In genomic region chr17:41962111-41962510, GRCh38 we compare ENCODE assay signal across 16 cellular contexts. TPM values are rescaled to one million over a fixed set of nuclear protein-coding genes. Genes with fewer than 3 reads are reported as not detected.
DNase-seq lines count a peak whose midpoint lies in the region; ATAC-seq, FAIRE-seq and TF ChIP-seq lines count a peak whose summit lies in the region.
"Had no signal": no experiment of that assay in that cellular context is flagged by ENCODE, and none has a peak within 500 bp of the region (broad histone marks: within the 10 kb centered on the region; RNA-seq: fewer than 3 reads in every experiment).

No MANE protein-coding gene starts in this region.

- no peak overlapping the region for H2BK5ac ChIP-seq in IMR-90 (ENCODE audit: low read depth, low read length, poor library complexity, severe bottlenecking)

- peaks cover 0 to 9% of the 10 kb centered on the region in 2 experiments; a peak in 2 of 4 replicates for H3K79me1 ChIP-seq in IMR-90 (ENCODE audit: low read depth in 1 of 2, low read length in 2 of 2)

- no peak overlapping the region for H2BK20ac ChIP-seq in IMR-90 (ENCODE audit: low read depth, low read length)

- H3K27me3 ChIP-seq in IMR-90 (ENCODE audit: control insufficient read depth, insufficient read depth, low read length): no peaks in the 10 kb centered on the region
- H3K27me3 ChIP-seq in pancreas: no peaks in the 10 kb centered on the region
- no peaks in the 10 kb centered on the region for H3K27me3 ChIP-seq in heart left ventricle
- H3K27me3 ChIP-seq: BE2C had no signal

- H3K9me3 ChIP-seq in IMR-90 (ENCODE audit: control insufficient read depth, insufficient read depth, low read length) (no peaks in the 10 kb centered on the region), OCI-LY7 (ENCODE audit: low read length) (no peaks in the 10 kb centered on the region), pancreas (no peaks in the 10 kb centered on the region), heart left ventricle (no peaks in the 10 kb centered on the region)
- H3K9me3 ChIP-seq: BE2C had no signal

- H4K8ac ChIP-seq in IMR-90 (ENCODE audit: low read depth in 2 of 2, low read length in 2 of 2): no peak overlapping the region

- WGBS in IMR-90 (ENCODE audit: extremely low coverage in 2 of 2, insufficient read length in 1 of 2), 2 experiments: no CpG with 5 or more reads among the region's 5 CpGs
- 29 to 34% methylated on average over 5 of the region's 5 CpGs for WGBS in pancreas, 2 donors
- 87 to 93% (median 89%) methylated on average over 3 to 5 of the region's 5 CpGs for WGBS in heart left ventricle, 4 donors

- TF ChIP-seq POLR2A in IMR-90 (IDR thresholded peaks at IDR 0.05; ENCODE audit: low read depth, low read length): no peak
- TF ChIP-seq POLR2A in heart left ventricle (IDR thresholded peaks at IDR 0.05): no peak

- H2AK5ac ChIP-seq in IMR-90 (ENCODE audit: low read depth, low read length): no peak overlapping the region

- in situ Hi-C loops in IMR-90 (cut with MboI; ENCODE audit: low sequenced_read_pairs): loop anchor here (10.0 kb wide), 1 partner anchor 227 kb away; the partner anchor contains the start of gene HAP1

- no peak overlapping the region for H4K91ac ChIP-seq in IMR-90 (ENCODE audit: insufficient read depth, low read depth, low read length)

- intact Hi-C loops in IMR-90 (cut with micrococcal nuclease): loop anchor here (2.0 to 5.0 kb wide), 2 partner anchors 139 to 565 kb away; no protein-coding TSS in a partner anchor
- intact Hi-C loops in OCI-LY7 (cut with micrococcal nuclease; ENCODE audit: unreplicated experiment): loop anchor here (2.0 to 5.0 kb wide), 2 partner anchors 45 to 139 kb away; partner anchors contain the start of gene ACLY
- intact Hi-C loops in pancreas (cut with DNase I): loop anchor here in 2 of 3 donors (5.0 to 10.0 kb wide), 2 partner anchors 150 to 153 kb away; partner anchors contain the start of gene DHX58 (in 2 of the 2)
- intact Hi-C loops in heart left ventricle (cut with DNase I): loop anchor here in 7 of 10 donors (2.0 to 10.0 kb wide), 6 partner anchors 63 to 155 kb away; no protein-coding TSS in a partner anchor

- no peak overlapping the region for H4K5ac ChIP-seq in IMR-90 (ENCODE audit: low read depth, low read length)

- no peak overlapping the region for H3K18ac ChIP-seq in IMR-90 (ENCODE audit: low read depth, low read length)

- no peak overlapping the region for H2BK120ac ChIP-seq in IMR-90 (ENCODE audit: low read depth, low read length)

- H3K79me2 ChIP-seq in OCI-LY7 (ENCODE audit: insufficient read depth, low read depth, low read length): no peaks in the 10 kb centered on the region; the same call in 1 of the 2 replicates

- DNase-seq in NCI-H2107 treated with DMSO at 0.1 percent for 48 hours (lab: John Stamatoyannopoulos, UW; ENCODE audit: unreplicated experiment) (peak; percentile 48), NCI-H2107 (lab: John Stamatoyannopoulos, UW) (no peak), IMR-90 (no peak), OCI-LY7 (ENCODE audit: low spot score) (peak; percentile 64), pancreas (peak; percentile 75 to 94 (median 90)), GM10266 (ENCODE audit: extremely low spot score) (no peak), omental fat pad (ENCODE audit: low spot score) (no peak), heart left ventricle (no peak)
- DNase-seq: 8988T; BE2C; CD8-positive, alpha-beta T cell; DMS153; EL; NCI-H1048 had no signal

- H2AFZ ChIP-seq in IMR-90 (replicated peaks; ENCODE audit: low read length, poor library complexity) (no peak overlapping the region), OCI-LY7 (ENCODE audit: low read length) (no peak overlapping the region)

- H3K4me2 ChIP-seq in IMR-90 (ENCODE audit: low read depth, low read length) (no peak overlapping the region), OCI-LY7 (ENCODE audit: low read length) (peak overlapping the region; percentile 9)

- POLR2A ChIA-PET in IMR-90 (lab: Charles Lee; ENCODE audit: unreplicated experiment) (no interaction called here), OCI-LY7 (lab: Charles Lee) (interaction anchor here (0.6 to 0.9 kb wide), 2 partner anchors 150 to 1550 kb away, joined by 3 read pairs; partner anchors contain the start of gene DHX58)

- no peak for FAIRE-seq in pancreas (lab: Jason Lieb, UNC)
- FAIRE-seq: H54, K562 had no signal

- dilution Hi-C loops in IMR-90 (cut with HindIII; ENCODE audit: low sequenced_read_pairs, unreplicated experiment): no loop called here

- CTCF ChIA-PET in IMR-90 (lab: Yijun Ruan, JAX) (interaction anchor here (0.8 to 1.6 kb wide), 2 partner anchors 58 to 152 kb away, joined by 3 to 5 read pairs; partner anchors contain the start of gene NKIRAS2), OCI-LY7 (lab: Charles Lee; ENCODE audit: unreplicated experiment) (interaction anchor here (0.9 to 1.4 kb wide), 3 partner anchors 32 to 154 kb away, joined by 4 to 9 read pairs (median 4); partner anchors contain the start of genes NKIRAS2 and ODAD4)

- H3K4me3 ChIP-seq in IMR-90 (ENCODE audit: insufficient read depth, low read depth, low read length) (no peak overlapping the region), OCI-LY7 (ENCODE audit: low read depth, low read length, poor library complexity, severe bottlenecking) (no peak overlapping the region), pancreas (no peak overlapping the region), heart left ventricle (no peak overlapping the region)
- H3K4me3 ChIP-seq: K562 had no signal

- H3K36me3 ChIP-seq in IMR-90 (ENCODE audit: control insufficient read depth, insufficient read depth, low read length) (no peaks in the 10 kb centered on the region), OCI-LY7 (ENCODE audit: insufficient read depth, low read length) (no peaks in the 10 kb centered on the region), pancreas (no peaks in the 10 kb centered on the region), heart left ventricle (no peaks in the 10 kb centered on the region)
- H3K36me3 ChIP-seq: BE2C had no signal

- H2BK15ac ChIP-seq in IMR-90 (ENCODE audit: low read depth, low read length): no peak overlapping the region

- no peak overlapping the region for H3K9ac ChIP-seq in IMR-90 (ENCODE audit: low read depth, low read length)

- H2AK9ac ChIP-seq in IMR-90 (replicated peaks; ENCODE audit: low read depth, low read length, poor library complexity): peak overlapping the region; percentile 13

- BruUV-seq in IMR-90 (replicated peaks; lab: Mats Ljungman, UMichigan): no TSS peak
- BruUV-seq in OCI-LY7 (replicated peaks; lab: Mats Ljungman, UMichigan): no TSS peak

- H3K9me1 ChIP-seq in IMR-90 (ENCODE audit: insufficient read depth, low read length): 0 out of 2 replicates have a peak, but pooled peaks cover 5% of the 10 kb centered on the region

- TF ChIP-seq CTCF in IMR-90 (conservative IDR thresholded peaks at IDR 0.05; ENCODE audit: low read depth, low read length): no peak
- TF ChIP-seq CTCF in OCI-LY7 (conservative IDR thresholded peaks at IDR 0.05; ENCODE audit: low read length): no peak
- no peak for TF ChIP-seq CTCF in pancreas (IDR thresholded peaks at IDR 0.05)
- no peak for TF ChIP-seq CTCF in GM10266 (IDR thresholded peaks at IDR 0.05; ENCODE audit: control insufficient read depth, insufficient read depth, low read depth, missing control alignments)
- no peak for TF ChIP-seq CTCF in omental fat pad (IDR thresholded peaks at IDR 0.05)
- TF ChIP-seq CTCF in heart left ventricle (IDR thresholded peaks at IDR 0.05): no peak

- no peaks in the 10 kb centered on the region for H4K20me1 ChIP-seq in IMR-90 (ENCODE audit: insufficient read depth, low read length)
- H4K20me1 ChIP-seq in OCI-LY7 (ENCODE audit: insufficient read depth, low read length): no peaks in the 10 kb centered on the region

- no peaks in the 10 kb centered on the region for H3K9me2 ChIP-seq in OCI-LY7 (ENCODE audit: insufficient read depth, low read length)

- no peak overlapping the region for H3K14ac ChIP-seq in IMR-90 (replicated peaks; ENCODE audit: low read depth, low read length)

- TF ChIP-seq RAD21 in IMR-90 (IDR thresholded peaks at IDR 0.05; ENCODE audit: low read length): no peak

- no peak overlapping the region for H3K4ac ChIP-seq in IMR-90 (ENCODE audit: low read depth, low read length)

- H3K4me1 ChIP-seq in IMR-90 (ENCODE audit: control insufficient read depth, insufficient read depth, low read length): peaks cover 18% of the 10 kb centered on the region
- H3K4me1 ChIP-seq in OCI-LY7 (ENCODE audit: insufficient read depth, low read length, poor library complexity, severe bottlenecking): peaks cover 27% of the 10 kb centered on the region
- peaks cover 17 to 46% (median 28%) of the 10 kb centered on the region in 3 donors for H3K4me1 ChIP-seq in pancreas
- peaks cover 0 to 20% (median 16%) of the 10 kb centered on the region in 12 donors for H3K4me1 ChIP-seq in heart left ventricle

- H3K27ac ChIP-seq in IMR-90 (ENCODE audit: insufficient read depth, low read length) (no peak overlapping the region), OCI-LY7 (ENCODE audit: low read depth, low read length, poor library complexity, severe bottlenecking) (no peak overlapping the region), pancreas (peak overlapping the region in 3 of 4 donors; percentile 30 to 79 (median 44)), heart left ventricle (no peak overlapping the region)

- no peak overlapping the region for H3K56ac ChIP-seq in IMR-90 (ENCODE audit: extremely low read depth, insufficient read depth, low read length)

- no peak overlapping the region for H3K23ac ChIP-seq in IMR-90 (ENCODE audit: low read depth, low read length)

- no peak for ATAC-seq in IMR-90 (ENCODE audit: low read depth)
- peak; percentile 53 to 65 (median 58) for ATAC-seq in pancreas
- no peak for ATAC-seq in omental fat pad (ENCODE audit: low FRiP score)
- no peak for ATAC-seq in heart left ventricle
- ATAC-seq: CD8-positive, alpha-beta T cell; K562 had no signal

RNA-seq across cellular contexts. Expression of gene CNP, which starts 4.5 kb away (rescaled TPM):
- total RNA-seq in IMR-90 (2012; rRNA removed) (45.5 and 50.3 TPM in 2 replicates), OCI-LY7 (2022) (43.9 and 50.6 TPM in 2 replicates), pancreas (10 to 100 TPM; 26.3 to 45.8 (median 32.1) TPM), omental fat pad (10 to 100 TPM; 42.2 to 62.9 (median 49.8) TPM), heart left ventricle (10 to 100 TPM; 23.3 to 49.1 (median 27.5) TPM)
- polyA plus RNA-seq in IMR-90 (2012; rRNA removed) (46.4 and 56.5 TPM in 2 replicates), pancreas (10 to 100 TPM; 26.4 to 34.4 TPM), heart left ventricle (10 to 100 TPM; 19.3 to 31.6 TPM)
- polyA plus RNA-seq in IMR-90 (2012; cell fraction: cytosol; rRNA removed): 41.3 and 45.2 TPM in 2 replicates
- 22.1 and 29.8 TPM in 2 replicates for polyA plus RNA-seq in IMR-90 (2012; cell fraction: nucleus; rRNA removed; ENCODE audit: low replicate concordance)
- total RNA-seq in OCI-LY7 (2014; rRNA removed; shearing (Covaris generic)): 33.8 and 34.1 TPM in 2 replicates

RNA-seq across cellular contexts. Expression of gene ODAD4, which starts 31.7 kb away (rescaled TPM):
- total RNA-seq in IMR-90 (2012; rRNA removed): 0.54 and 0.56 TPM in 2 replicates
- 0.37 and 0.38 TPM in 2 replicates for polyA plus RNA-seq in IMR-90 (2012; rRNA removed)
- 0.13 and 0.24 TPM in 2 replicates for polyA plus RNA-seq in IMR-90 (2012; cell fraction: cytosol; rRNA removed)
- polyA plus RNA-seq in IMR-90 (2012; cell fraction: nucleus; rRNA removed; ENCODE audit: low replicate concordance): 0.51 and 0.54 TPM in 2 replicates
- 1.1 and 3.2 TPM in 2 replicates for total RNA-seq in OCI-LY7 (2014; rRNA removed; shearing (Covaris generic))
- 1.3 TPM in 2 replicates for total RNA-seq in OCI-LY7 (2022)
- under 1 TPM; 0.20 to 0.98 (median 0.57) TPM for total RNA-seq in pancreas
- 1 to 10 TPM; 1.2 to 4.1 TPM for polyA plus RNA-seq in pancreas
- under 1 TPM; 0.19 to 0.96 (median 0.49) TPM for total RNA-seq in omental fat pad
- under 1 TPM in 8 of 9 donors, not detected in 1; 0.38 to 0.96 (median 0.73) TPM for total RNA-seq in heart left ventricle
- 1 to 10 TPM in 1 of 2 donors, under 1 TPM in 1; 0.69 to 1.2 TPM for polyA plus RNA-seq in heart left ventricle

RNA-seq across cellular contexts. Expression of gene ACLY, which starts 43.4 kb away (rescaled TPM):
- 228 and 230 TPM in 2 replicates for total RNA-seq in IMR-90 (2012; rRNA removed)
- polyA plus RNA-seq in IMR-90 (2012; rRNA removed): 167 and 170 TPM in 2 replicates
- 108 and 143 TPM in 2 replicates for polyA plus RNA-seq in IMR-90 (2012; cell fraction: cytosol; rRNA removed)
- 153 and 170 TPM in 2 replicates for polyA plus RNA-seq in IMR-90 (2012; cell fraction: nucleus; rRNA removed; ENCODE audit: low replicate concordance)
- 102 and 105 TPM in 2 replicates for total RNA-seq in OCI-LY7 (2014; rRNA removed; shearing (Covaris generic))
- 203 and 222 TPM in 2 replicates for total RNA-seq in OCI-LY7 (2022)
- total RNA-seq in pancreas: 100 to 1,000 TPM in 1 of 6 donors, 10 to 100 TPM in 5; 38.6 to 101 (median 58.3) TPM
- polyA plus RNA-seq in pancreas: 10 to 100 TPM; 22.0 to 68.7 TPM
- 100 to 1,000 TPM in 3 of 4 donors, 10 to 100 TPM in 1; 91.6 to 133 (median 111) TPM for total RNA-seq in omental fat pad
- 10 to 100 TPM; 18.2 to 55.5 (median 34.7) TPM for total RNA-seq in heart left ventricle
- 10 to 100 TPM in 1 of 2 donors, 1 to 10 TPM in 1; 8.3 to 39.7 TPM for polyA plus RNA-seq in heart left ventricle

RNA-seq across cellular contexts. Expression of gene DNAJC7, which starts 55.1 kb away (rescaled TPM):
- total RNA-seq in IMR-90 (2012; rRNA removed): 71.7 and 76.9 TPM in 2 replicates
- 42.3 and 49.3 TPM in 2 replicates for polyA plus RNA-seq in IMR-90 (2012; rRNA removed)
- 12.0 and 27.7 TPM in 2 replicates for polyA plus RNA-seq in IMR-90 (2012; cell fraction: cytosol; rRNA removed)
- 7.6 and 30.8 TPM in 2 replicates for polyA plus RNA-seq in IMR-90 (2012; cell fraction: nucleus; rRNA removed; ENCODE audit: low replicate concordance)
- 76.4 and 87.1 TPM in 2 replicates for total RNA-seq in OCI-LY7 (2014; rRNA removed; shearing (Covaris generic))
- 118 and 124 TPM in 2 replicates for total RNA-seq in OCI-LY7 (2022)
- 10 to 100 TPM; 32.2 to 45.3 (median 37.3) TPM for total RNA-seq in pancreas
- 10 to 100 TPM; 53.4 to 63.6 TPM for polyA plus RNA-seq in pancreas
- 10 to 100 TPM; 46.5 to 72.5 (median 70.7) TPM for total RNA-seq in omental fat pad
- 10 to 100 TPM; 42.5 to 96.5 (median 70.5) TPM for total RNA-seq in heart left ventricle
- polyA plus RNA-seq in heart left ventricle: 100 to 1,000 TPM in 1 of 2 donors, 10 to 100 TPM in 1; 83.5 to 103 TPM

RNA-seq across cellular contexts. Expression of gene NKIRAS2, which starts 57.8 kb away (rescaled TPM):
- total RNA-seq in IMR-90 (2012; rRNA removed): 20.8 and 25.6 TPM in 2 replicates
- 51.8 and 55.1 TPM in 2 replicates for polyA plus RNA-seq in IMR-90 (2012; rRNA removed)
- polyA plus RNA-seq in IMR-90 (2012; cell fraction: cytosol; rRNA removed): 41.4 and 62.6 TPM in 2 replicates
- polyA plus RNA-seq in IMR-90 (2012; cell fraction: nucleus; rRNA removed; ENCODE audit: low replicate concordance): 48.8 and 49.1 TPM in 2 replicates
- total RNA-seq in OCI-LY7 (2014; rRNA removed; shearing (Covaris generic)): 34.8 and 40.2 TPM in 2 replicates
- 32.8 and 38.1 TPM in 2 replicates for total RNA-seq in OCI-LY7 (2022)
- total RNA-seq in pancreas: 10 to 100 TPM in 3 of 6 donors, 1 to 10 TPM in 3; 6.5 to 14.7 (median 10.7) TPM
- polyA plus RNA-seq in pancreas: 10 to 100 TPM; 11.7 to 14.1 TPM
- total RNA-seq in omental fat pad: 10 to 100 TPM; 27.8 to 39.3 (median 30.4) TPM
- 10 to 100 TPM; 50.6 to 78.9 (median 52.8) TPM for total RNA-seq in heart left ventricle
- 10 to 100 TPM; 66.7 to 73.0 TPM for polyA plus RNA-seq in heart left ventricle

Comparison
In these comparisons a context has a peak if more than half of its experiments do, and no peak if none do; other contexts are left out.
1. DNase-seq: peak in NCI-H2107 treated with DMSO at 0.1 percent for 48 hours (single experiment), OCI-LY7 (single experiment) and pancreas (6 of 6); none in NCI-H2107 (single experiment), IMR-90 (single experiment), GM10266 (single experiment), omental fat pad (single experiment) and heart left ventricle (0 of 5).
2. ATAC-seq: peak in pancreas (4 of 4); none in IMR-90 (single experiment), omental fat pad (single experiment) and heart left ventricle (0 of 4).
3. H3K27ac ChIP-seq: peak in pancreas (3 of 4); none in IMR-90 (single experiment), OCI-LY7 (single experiment) and heart left ventricle (0 of 12).